In the genomic region with DNA sequence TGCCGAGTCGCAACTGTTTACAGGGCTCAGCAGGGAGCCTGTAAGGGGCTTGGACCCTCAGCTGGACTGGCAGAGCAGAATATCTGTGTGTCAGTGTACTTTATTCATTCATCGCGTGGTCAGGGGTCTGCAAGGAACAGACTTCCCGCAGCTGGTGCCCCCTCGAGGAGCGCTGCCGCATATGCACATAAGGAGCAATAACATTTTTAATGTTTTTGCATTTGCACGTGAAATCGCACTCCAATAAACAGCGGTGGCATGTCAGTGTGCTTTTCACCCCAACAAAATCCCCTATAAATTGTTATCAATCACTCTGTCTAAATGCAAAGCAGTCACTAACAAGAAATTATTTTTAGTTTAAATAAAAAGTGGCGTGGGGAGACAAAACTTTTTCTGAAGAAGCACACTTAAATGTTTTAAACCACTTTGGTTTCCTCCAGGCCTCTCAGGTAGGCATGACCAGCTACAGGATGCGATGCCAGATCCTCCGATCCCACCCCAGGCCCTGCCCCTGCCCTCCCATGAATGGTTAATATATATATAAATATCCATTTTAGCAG, we compare ENCODE assay signal across 8 cellular contexts. TPM values are rescaled to one million over a fixed set of nuclear protein-coding genes. Genes with fewer than 3 reads are reported as not detected.
A peak's percentile ranks its signal among the peaks of the same experiment; 100 is the strongest.
DNase-seq lines count a peak whose midpoint lies in the region; ATAC-seq and TF ChIP-seq lines count a peak whose summit lies in the region.

No MANE protein-coding gene starts in this region.

- H2AK5ac ChIP-seq in mesenchymal stem cell (ENCODE audit: low read length, severe bottlenecking) = no peak overlapping the region

- WGBS in mesenchymal stem cell = 4% methylated on average over 9 of the region's 14 CpGs
- WGBS in upper lobe of left lung, 2 donors = 18 to 22% methylated on average over 13 to 14 of the region's 14 CpGs

- H3K9me3 ChIP-seq in mesenchymal stem cell (ENCODE audit: control insufficient read depth, low read length) (no peaks in the 10 kb centered on the region), upper lobe of left lung (no peaks in the 10 kb centered on the region)

- H3K36me3 ChIP-seq in mesenchymal stem cell (ENCODE audit: control insufficient read depth in 1 of 2, insufficient read depth in 2 of 2, low read depth in 1 of 2, low read length in 2 of 2) = no peaks in the 10 kb centered on the region
- no peaks in the 10 kb centered on the region for H3K36me3 ChIP-seq in upper lobe of left lung

- H3K23ac ChIP-seq in mesenchymal stem cell (ENCODE audit: low read length in 2 of 2) = peak overlapping the region; percentile 47 to 98

- H3K27me3 ChIP-seq in mesenchymal stem cell (ENCODE audit: control insufficient read depth in 1 of 2, insufficient read depth in 1 of 2, low read length in 2 of 2) (peaks cover 0 to 46% of the 10 kb centered on the region in 2 experiments), upper lobe of left lung (no peaks in the 10 kb centered on the region)

- H4K91ac ChIP-seq in mesenchymal stem cell (ENCODE audit: low read length) = no peak overlapping the region

- H4K8ac ChIP-seq in mesenchymal stem cell (ENCODE audit: low read length) = no peak overlapping the region

- TF ChIP-seq POLR2A in upper lobe of left lung (IDR thresholded peaks at IDR 0.05) = no peak

- POLR2A ChIA-PET in RWPE1 (lab: Yijun Ruan, JAX; ENCODE audit: low non-redundant PET) = no interaction called here

- peak overlapping the region; percentile 97 for H2AFZ ChIP-seq in mesenchymal stem cell (ENCODE audit: low read depth, low read length)

- H3K9ac ChIP-seq in mesenchymal stem cell (ENCODE audit: low read length) = peak overlapping the region; percentile 82

- peak; percentile 63 for DNase-seq in activated CD8-positive, alpha-beta memory T cell treated with anti-CD3 and anti-CD28 coated beads, Interleukin-2, amount 50 U/mL, for 48 hours
- DNase-seq in activated CD8-positive, alpha-beta memory T cell treated with anti-CD3 and anti-CD28 coated beads, Interleukin-2, amount 50 U/mL, for 4 hours = no peak
- DNase-seq in RWPE1 (ENCODE audit: low spot score) = peak; percentile 19
- peak; percentile 5 to 39 for DNase-seq in dermis microvascular lymphatic vessel endothelial cell (ENCODE audit: low read depth in 2 of 2)
- DNase-seq in mesenchymal stem cell = peak; percentile 36
- peak; percentile 32 to 39 for DNase-seq in upper lobe of left lung
- no peak for DNase-seq in cerebellar nuclear complex (lab: John Stamatoyannopoulos, UW)

- no peaks in the 10 kb centered on the region for H3K79me1 ChIP-seq in mesenchymal stem cell (replicated peaks; ENCODE audit: low read length, poor library complexity, severe bottlenecking)

- H3K14ac ChIP-seq in mesenchymal stem cell (ENCODE audit: low read length in 2 of 2) = peak overlapping the region in 1 of 2 experiments; percentile 89

- no peak overlapping the region for H2BK12ac ChIP-seq in mesenchymal stem cell (ENCODE audit: low read length in 2 of 2)

- TF ChIP-seq CTCF in RWPE1 (conservative IDR thresholded peaks at IDR 0.05; ENCODE audit: low read depth) = peak; percentile 71
- peak in 5 of 6 experiments; percentile 21 to 47 (median 32) for TF ChIP-seq CTCF in upper lobe of left lung (IDR thresholded peaks at IDR 0.05)

- no peak overlapping the region for H3K18ac ChIP-seq in mesenchymal stem cell (ENCODE audit: low read depth in 1 of 2, low read length in 2 of 2)

- no peak overlapping the region for H2BK15ac ChIP-seq in mesenchymal stem cell (ENCODE audit: low read depth, poor library complexity, severe bottlenecking)

- no peak overlapping the region for H2BK5ac ChIP-seq in mesenchymal stem cell (ENCODE audit: low read depth, low read length, poor library complexity, severe bottlenecking)

- H2BK120ac ChIP-seq in mesenchymal stem cell (ENCODE audit: low read depth, low read length) = no peak overlapping the region

- H3K27ac ChIP-seq in RWPE1 (no peak overlapping the region), mesenchymal stem cell (ENCODE audit: low read length, poor library complexity, severe bottlenecking) (no peak overlapping the region), upper lobe of left lung (peak overlapping the region in 1 of 4 donors; percentile 37)

- CTCF ChIA-PET in RWPE1 (lab: Yijun Ruan, JAX) = interaction anchor here (0.6 to 1.6 kb wide), 4 partner anchors 16 to 255 kb away, joined by 3 to 4 read pairs (median 3); no protein-coding TSS in a partner anchor

- H3K4me1 ChIP-seq in mesenchymal stem cell (ENCODE audit: control insufficient read depth, insufficient read depth, low read depth, low read length) = peaks cover 5% of the 10 kb centered on the region
- H3K4me1 ChIP-seq in upper lobe of left lung = peaks cover 0 to 10% (median 5%) of the 10 kb centered on the region in 4 donors

- ATAC-seq in HG02885 (IDR thresholded peaks at IDR 0.05; ENCODE audit: poor library complexity, unreplicated experiment) (peak; percentile 38), upper lobe of left lung (ENCODE audit: low FRiP score in 2 of 2) (peak in 1 of 2 donors; percentile 58)

- TF ChIP-seq EP300 in upper lobe of left lung (IDR thresholded peaks at IDR 0.05) = no peak

- peak overlapping the region; percentile 63 to 87 for H3K4me3 ChIP-seq in mesenchymal stem cell (ENCODE audit: insufficient read depth in 1 of 2, low read depth in 1 of 2, low read length in 2 of 2)
- peak overlapping the region; percentile 36 to 56 (median 49) for H3K4me3 ChIP-seq in upper lobe of left lung

- peak overlapping the region; percentile 100 for H3K4me2 ChIP-seq in mesenchymal stem cell (ENCODE audit: low read length, poor library complexity, severe bottlenecking)

- no peak overlapping the region for H3K4ac ChIP-seq in mesenchymal stem cell (ENCODE audit: low read depth in 1 of 2, low read length in 2 of 2)

RNA-seq across cellular contexts. Expression of a gene that starts 3.5 kb away (rescaled TPM):
- total RNA-seq in dermis microvascular lymphatic vessel endothelial cell = not detected in 2 replicates
- polyA plus RNA-seq in mesenchymal stem cell (2013, experiment 1 of 2) = not detected
- not detected for polyA plus RNA-seq in mesenchymal stem cell (2013, experiment 2 of 2)
- total RNA-seq in upper lobe of left lung = 1 to 10 TPM in 1 of 6 donors, under 1 TPM in 2, not detected in 3; 0.67 to 1.3 (median 0.83) TPM

Comparison
In these comparisons a context has a peak if more than half of its experiments do, and no peak if none do; other contexts are left out.
1. DNase-seq: peak in activated CD8-positive, alpha-beta memory T cell treated with anti-CD3 and anti-CD28 coated beads, Interleukin-2, amount 50 U/mL, for 48 hours (single experiment), RWPE1 (single experiment), dermis microvascular lymphatic vessel endothelial cell (2 of 2), mesenchymal stem cell (single experiment) and upper lobe of left lung (2 of 2); none in activated CD8-positive, alpha-beta memory T cell treated with anti-CD3 and anti-CD28 coated beads, Interleukin-2, amount 50 U/mL, for 4 hours (single experiment) and cerebellar nuclear complex (0 of 2).